10 cellular contexts compared by ENCODE assay signal in genomic region chr14:23544511-23545447, GRCh38. TPM values are rescaled to one million over a fixed set of nuclear protein-coding genes. Genes with fewer than 3 reads are reported as not detected.
A peak's percentile ranks its signal among the peaks of the same experiment; 100 is the strongest.
DNase-seq lines count a peak whose midpoint lies in the region; ATAC-seq and TF ChIP-seq lines count a peak whose summit lies in the region.
"Had no signal": no experiment of that assay in that cellular context is flagged by ENCODE, and none has a peak within 500 bp of the region (broad histone marks: within the 10 kb centered on the region; RNA-seq: fewer than 3 reads in every experiment).

No MANE protein-coding gene starts in this region.

- H3K36me3 Mint-ChIP-seq in effector memory CD8-positive, alpha-beta T cell (ENCODE audit: insufficient read depth): no peaks in the 10 kb centered on the region
- H3K36me3 Mint-ChIP-seq in MCF 10A (ENCODE audit: insufficient read depth, unreplicated experiment): no peaks in the 10 kb centered on the region

- BruUV-seq in MCF 10A (replicated peaks; lab: Mats Ljungman, UMichigan): no TSS peak

- H3K27ac Mint-ChIP-seq in effector memory CD8-positive, alpha-beta T cell: no peak overlapping the region
- H3K27ac Mint-ChIP-seq in MCF 10A (ENCODE audit: low read depth, unreplicated experiment): no peak overlapping the region

- H3K4me3 Mint-ChIP-seq in effector memory CD8-positive, alpha-beta T cell: no peak overlapping the region
- no peak overlapping the region for H3K4me3 Mint-ChIP-seq in MCF 10A (ENCODE audit: unreplicated experiment)

- peak overlapping the region; percentile 88 for H3K27ac ChIP-seq in cingulate gyrus (ENCODE audit: low read depth, low read length)

- TF ChIP-seq CTCF in MCF 10A (IDR thresholded peaks at IDR 0.05; ENCODE audit: unreplicated experiment): no peak

- H3K27me3 Mint-ChIP-seq in effector memory CD8-positive, alpha-beta T cell: peaks cover 0 to 5% of the 10 kb centered on the region in 2 donors
- no peaks in the 10 kb centered on the region for H3K27me3 Mint-ChIP-seq in MCF 10A (ENCODE audit: insufficient read depth, unreplicated experiment)

- CTCF ChIA-PET in MCF 10A (lab: Yijun Ruan, JAX): interaction anchor here (0.6 to 0.7 kb wide), 2 partner anchors 10 to 89 kb away, joined by 3 to 5 read pairs; no protein-coding TSS in a partner anchor

- ATAC-seq in HG02623 (IDR thresholded peaks at IDR 0.05; ENCODE audit: unreplicated experiment) (no peak), HG03135 (IDR thresholded peaks at IDR 0.05; ENCODE audit: unreplicated experiment) (no peak)
- no peak for ATAC-seq in effector memory CD8-positive, alpha-beta T cell (replicated peaks)

- H3K9me3 Mint-ChIP-seq in effector memory CD8-positive, alpha-beta T cell: no peaks in the 10 kb centered on the region
- H3K9me3 Mint-ChIP-seq in MCF 10A (ENCODE audit: unreplicated experiment): no peaks in the 10 kb centered on the region

- intact Hi-C loops in MCF 10A (cut with micrococcal nuclease): no loop called here

- POLR2A ChIA-PET in MCF 10A (lab: Yijun Ruan, JAX): interaction anchor here (0.9 to 1.6 kb wide), 2 partner anchors 12 to 16 kb away, joined by 3 to 5 read pairs; no protein-coding TSS in a partner anchor

- DNase-seq in DMS153 (lab: John Stamatoyannopoulos, UW) (peak; percentile 92), NCI-H2171 (lab: John Stamatoyannopoulos, UW) (peak; percentile 82), midbrain (lab: John Stamatoyannopoulos, UW) (peak; percentile 62), MCF 10A (ENCODE audit: unreplicated experiment) (no peak)
- DNase-seq in effector memory CD8-positive, alpha-beta T cell: no peak
- DNase-seq: islet precursor cell had no signal

- H3K4me1 Mint-ChIP-seq in effector memory CD8-positive, alpha-beta T cell (ENCODE audit: low read depth in 2 of 2): no peaks in the 10 kb centered on the region
- H3K4me1 Mint-ChIP-seq in MCF 10A (ENCODE audit: insufficient read depth, unreplicated experiment): no peaks in the 10 kb centered on the region

RNA-seq across cellular contexts. Expression of gene ZFHX2, which starts 6.8 kb away (rescaled TPM):
- 1.8 and 2.1 TPM in 2 replicates for total RNA-seq in MCF 10A (2022)

RNA-seq across cellular contexts. Expression of gene THTPA, which starts 11.3 kb away (rescaled TPM):
- 16.8 and 22.4 TPM in 2 replicates for total RNA-seq in MCF 10A (2022)

RNA-seq across cellular contexts. Expression of gene AP1G2, which starts 22.8 kb away (rescaled TPM):
- 89.2 and 95.7 TPM in 2 replicates for total RNA-seq in MCF 10A (2022)

RNA-seq across cellular contexts. Expression of gene JPH4, which starts 33.8 kb away (rescaled TPM):
- not detected in 2 replicates for total RNA-seq in MCF 10A (2022)
- total RNA-seq: T-helper 2 cell treated with Interferon-gamma antibody and Interleukin-4, amounts not matched to agents 100 ng/mL and 5 ng/mL, for 36 hours had no signal

Comparison
In these comparisons a context has a peak if more than half of its experiments do, and no peak if none do; other contexts are left out.
1. DNase-seq: peak in DMS153 (single experiment), NCI-H2171 (single experiment) and midbrain (single experiment); none in effector memory CD8-positive, alpha-beta T cell (0 of 3) and MCF 10A (single experiment).